Comparison of ENCODE assay signal across 19 cellular contexts in genomic region chr3:157807286-157807685, GRCh38.
A peak's percentile ranks its signal among the peaks of the same experiment; 100 is the strongest.
DNase-seq lines count a peak whose midpoint lies in the region; ATAC-seq and TF ChIP-seq lines count a peak whose summit lies in the region.
"Had no signal": no experiment of that assay in that cellular context is flagged by ENCODE, and none has a peak within 500 bp of the region (broad histone marks: within the 10 kb centered on the region; RNA-seq: fewer than 3 reads in every experiment).

No MANE protein-coding gene starts in this region.

- H3K27me3 ChIP-seq in adipocyte (replicated peaks; ENCODE audit: control insufficient read depth, insufficient read depth, low read length) = no peaks in the 10 kb centered on the region

- no peak for ATAC-seq in HG03159 (IDR thresholded peaks at IDR 0.05; ENCODE audit: unreplicated experiment)
- no peak for ATAC-seq in HG03108 (IDR thresholded peaks at IDR 0.05; ENCODE audit: unreplicated experiment)
- ATAC-seq: A549 had no signal

- H3K9me3 ChIP-seq in adipocyte (ENCODE audit: control insufficient read depth, low read length) = peaks cover 2% of the 10 kb centered on the region
- H3K9me3 ChIP-seq: A549 had no signal

- H3K4me3 ChIP-seq in AG10803 (ENCODE audit: low read length) (no peak overlapping the region), adipocyte (ENCODE audit: low read length) (no peak overlapping the region), foreskin fibroblast (ENCODE audit: low read depth in 1 of 2, low read length in 2 of 2) (no peak overlapping the region)
- H3K4me3 ChIP-seq: A549, PC-9 had no signal

- H3K36me3 ChIP-seq in adipocyte (ENCODE audit: control insufficient read depth, insufficient read depth, low read length, severe bottlenecking) = no peaks in the 10 kb centered on the region

- no peaks in the 10 kb centered on the region for H3K4me1 ChIP-seq in adipocyte (ENCODE audit: control insufficient read depth, insufficient read depth, low read length)
- H3K4me1 ChIP-seq: A549 had no signal

- DNase-seq in AG10803 (ENCODE audit: low read depth) = peak; percentile 47
- DNase-seq in HT1080 (ENCODE audit: low read depth) = peak; percentile 43
- peak; percentile 38 for DNase-seq in adipocyte (ENCODE audit: low read depth)
- peak; percentile 45 to 82 for DNase-seq in foreskin fibroblast
- DNase-seq in dermis blood vessel endothelial cell = no peak
- DNase-seq in activated gamma-delta T cell treated with Interleukin-2 at 50 U/mL for 16 hours = no peak
- DNase-seq: Calu3; CD4-positive, alpha-beta T cell; DMS79 treated with DMSO at 0.1 percent for 48 hours; NCI-H1092 treated with DMSO at 0.1 percent for 48 hours; NCI-H1694; NCI-H2107; NCI-H345; NCI-H69; PC-9; Right ventricle myocardium superior had no signal

- TF ChIP-seq CTCF in AG10803 (conservative IDR thresholded peaks at IDR 0.05; ENCODE audit: low read length) (no peak), foreskin fibroblast (IDR thresholded peaks at IDR 0.05; ENCODE audit: low read depth, low read length) (no peak)

- no peak overlapping the region for H3K9ac ChIP-seq in adipocyte (ENCODE audit: low read length)

Comparison
In these comparisons a context has a peak if more than half of its experiments do, and no peak if none do; other contexts are left out.
1. DNase-seq: peak in AG10803 (single experiment), HT1080 (single experiment), adipocyte (single experiment) and foreskin fibroblast (2 of 2); none in dermis blood vessel endothelial cell (single experiment) and activated gamma-delta T cell treated with Interleukin-2 at 50 U/mL for 16 hours (single experiment).